14 cellular contexts compared by ENCODE assay signal in the genomic region with DNA sequence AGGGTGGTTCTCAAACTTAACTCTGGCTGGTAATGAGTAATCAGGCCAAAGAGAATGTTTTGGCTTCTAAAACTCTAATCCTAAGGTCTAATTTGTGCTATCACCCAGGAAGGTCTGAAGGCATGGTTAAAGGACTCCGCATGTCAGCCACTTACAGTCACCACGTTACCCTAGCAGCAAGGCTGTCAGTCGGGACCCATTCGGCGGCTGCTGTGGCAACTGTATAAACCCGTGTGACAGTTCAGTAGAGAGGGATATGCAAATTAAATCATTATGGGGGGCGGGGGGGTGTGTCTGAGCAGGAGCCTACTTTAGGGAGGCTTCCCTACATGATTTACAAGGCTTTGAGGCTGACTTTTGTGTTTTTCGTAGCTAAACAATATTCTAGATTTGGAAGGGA.
DNase-seq lines count a peak whose midpoint lies in the region; ATAC-seq lines count a peak whose summit lies in the region.
"Had no signal": no experiment of that assay in that cellular context is flagged by ENCODE, and none has a peak within 500 bp of the region (broad histone marks: within the 10 kb centered on the region; RNA-seq: fewer than 3 reads in every experiment).

No MANE protein-coding gene starts in this region.

- peak overlapping the region; percentile 61 for H3K27ac ChIP-seq in temporal lobe (ENCODE audit: low read depth, low read length)

- H3K27ac Mint-ChIP-seq in activated naive CD8-positive, alpha-beta T cell: peak overlapping the region; percentile 56
- H3K27ac Mint-ChIP-seq in activated naive CD8-positive, alpha-beta T cell treated with anti-CD3 and anti-CD28 coated beads, Interleukin-2, amount 50 U/mL, for 24 hours: no peak overlapping the region
- H3K27ac Mint-ChIP-seq in activated T-helper 1 cell treated with anti-CD3 and anti-CD28 coated beads, Interleukin-12 subunit alpha, Interleukin-12 subunit beta, Interleukin-2, Interleukin-4 antibody, amounts not matched to agents 30 ng/mL and 10 ng/mL and 1 ng/mL, durations not matched to agents 14 hours and 24 hours and 36 hours: peak overlapping the region; percentile 34
- H3K27ac Mint-ChIP-seq in memory B cell: peak overlapping the region; percentile 66
- H3K27ac Mint-ChIP-seq: mesothelial cell of epicardium had no signal

- no peak overlapping the region for H3K4me3 Mint-ChIP-seq in activated naive CD8-positive, alpha-beta T cell
- no peak overlapping the region for H3K4me3 Mint-ChIP-seq in activated naive CD8-positive, alpha-beta T cell treated with anti-CD3 and anti-CD28 coated beads, Interleukin-2, amount 50 U/mL, for 24 hours
- H3K4me3 Mint-ChIP-seq in activated T-helper 1 cell treated with anti-CD3 and anti-CD28 coated beads, Interleukin-12 subunit alpha, Interleukin-12 subunit beta, Interleukin-2, Interleukin-4 antibody, amounts not matched to agents 30 ng/mL and 10 ng/mL and 1 ng/mL, durations not matched to agents 14 hours and 24 hours and 36 hours: no peak overlapping the region
- no peak overlapping the region for H3K4me3 Mint-ChIP-seq in memory B cell
- H3K4me3 Mint-ChIP-seq: mesothelial cell of epicardium had no signal

- no peaks in the 10 kb centered on the region for H3K9me3 Mint-ChIP-seq in activated naive CD8-positive, alpha-beta T cell (ENCODE audit: low read depth)
- no peaks in the 10 kb centered on the region for H3K9me3 Mint-ChIP-seq in activated naive CD8-positive, alpha-beta T cell treated with anti-CD3 and anti-CD28 coated beads, Interleukin-2, amount 50 U/mL, for 24 hours
- H3K9me3 Mint-ChIP-seq in activated T-helper 1 cell treated with anti-CD3 and anti-CD28 coated beads, Interleukin-12 subunit alpha, Interleukin-12 subunit beta, Interleukin-2, Interleukin-4 antibody, amounts not matched to agents 30 ng/mL and 10 ng/mL and 1 ng/mL, durations not matched to agents 14 hours and 24 hours and 36 hours: no peaks in the 10 kb centered on the region
- H3K9me3 Mint-ChIP-seq in memory B cell: no peaks in the 10 kb centered on the region
- H3K9me3 Mint-ChIP-seq: mesothelial cell of epicardium had no signal

- no peak for DNase-seq in activated naive CD8-positive, alpha-beta T cell treated with anti-CD3 and anti-CD28 coated beads, Interleukin-2, amount 50 U/mL, for 24 hours
- DNase-seq in activated T-helper 1 cell treated with anti-CD3 and anti-CD28 coated beads, Interleukin-12 subunit alpha, Interleukin-12 subunit beta, Interleukin-2, Interleukin-4 antibody, amounts not matched to agents 30 ng/mL and 10 ng/mL and 1 ng/mL, durations not matched to agents 14 hours and 24 hours and 36 hours (ENCODE audit: low spot score): no peak
- DNase-seq in memory B cell (ENCODE audit: low spot score in 2 of 2) (no peak), NCI-H1048 (lab: John Stamatoyannopoulos, UW) (no peak)
- DNase-seq: Calu3, NCI-H187 treated with DMSO at 0.1 percent for 48 hours, NCI-H510A treated with DMSO at 0.1 percent for 48 hours, right cardiac atrium, Right ventricle myocardium superior had no signal

- H3K36me3 Mint-ChIP-seq in activated naive CD8-positive, alpha-beta T cell: peaks cover 11% of the 10 kb centered on the region
- H3K36me3 Mint-ChIP-seq in activated naive CD8-positive, alpha-beta T cell treated with anti-CD3 and anti-CD28 coated beads, Interleukin-2, amount 50 U/mL, for 24 hours (ENCODE audit: low read depth): peaks cover 64% of the 10 kb centered on the region
- peaks cover 68% of the 10 kb centered on the region for H3K36me3 Mint-ChIP-seq in activated T-helper 1 cell treated with anti-CD3 and anti-CD28 coated beads, Interleukin-12 subunit alpha, Interleukin-12 subunit beta, Interleukin-2, Interleukin-4 antibody, amounts not matched to agents 30 ng/mL and 10 ng/mL and 1 ng/mL, durations not matched to agents 14 hours and 24 hours and 36 hours (ENCODE audit: low read depth)
- peaks cover 53% of the 10 kb centered on the region for H3K36me3 Mint-ChIP-seq in memory B cell
- H3K36me3 Mint-ChIP-seq: mesothelial cell of epicardium had no signal

- no peaks in the 10 kb centered on the region for H3K27me3 Mint-ChIP-seq in activated naive CD8-positive, alpha-beta T cell
- H3K27me3 Mint-ChIP-seq in activated naive CD8-positive, alpha-beta T cell treated with anti-CD3 and anti-CD28 coated beads, Interleukin-2, amount 50 U/mL, for 24 hours: no peaks in the 10 kb centered on the region
- no peaks in the 10 kb centered on the region for H3K27me3 Mint-ChIP-seq in activated T-helper 1 cell treated with anti-CD3 and anti-CD28 coated beads, Interleukin-12 subunit alpha, Interleukin-12 subunit beta, Interleukin-2, Interleukin-4 antibody, amounts not matched to agents 30 ng/mL and 10 ng/mL and 1 ng/mL, durations not matched to agents 14 hours and 24 hours and 36 hours (ENCODE audit: insufficient read depth)
- H3K27me3 Mint-ChIP-seq in memory B cell: no peaks in the 10 kb centered on the region

- no peak for ATAC-seq in activated naive CD8-positive, alpha-beta T cell treated with anti-CD3 and anti-CD28 coated beads, Interleukin-2, amount 50 U/mL, for 24 hours
- peak; percentile 59 for ATAC-seq in memory B cell (ENCODE audit: low read depth)
- no peak for ATAC-seq in HG02763 (IDR thresholded peaks at IDR 0.05; ENCODE audit: unreplicated experiment)
- ATAC-seq in HG03175 (IDR thresholded peaks at IDR 0.05; ENCODE audit: unreplicated experiment): no peak
- ATAC-seq: right cardiac atrium had no signal

- H3K4me1 Mint-ChIP-seq in activated naive CD8-positive, alpha-beta T cell (ENCODE audit: low read depth): peaks cover 43% of the 10 kb centered on the region
- peaks cover 32% of the 10 kb centered on the region for H3K4me1 Mint-ChIP-seq in activated naive CD8-positive, alpha-beta T cell treated with anti-CD3 and anti-CD28 coated beads, Interleukin-2, amount 50 U/mL, for 24 hours
- peaks cover 10% of the 10 kb centered on the region for H3K4me1 Mint-ChIP-seq in activated T-helper 1 cell treated with anti-CD3 and anti-CD28 coated beads, Interleukin-12 subunit alpha, Interleukin-12 subunit beta, Interleukin-2, Interleukin-4 antibody, amounts not matched to agents 30 ng/mL and 10 ng/mL and 1 ng/mL, durations not matched to agents 14 hours and 24 hours and 36 hours (ENCODE audit: low read depth)
- peaks cover 14% of the 10 kb centered on the region for H3K4me1 Mint-ChIP-seq in memory B cell

- intact Hi-C loops in activated T-helper 1 cell treated with anti-CD3 and anti-CD28 coated beads, Interleukin-12 subunit alpha, Interleukin-12 subunit beta, Interleukin-2, Interleukin-4 antibody, amounts not matched to agents 30 ng/mL and 10 ng/mL and 1 ng/mL, durations not matched to agents 14 hours and 24 hours and 36 hours (cut with micrococcal nuclease): loop anchor here (5.0 kb wide), 1 partner anchor 145 kb away; no protein-coding TSS in a partner anchor
